Comparison of ENCODE assay signal across 14 cellular contexts in the genomic region with DNA sequence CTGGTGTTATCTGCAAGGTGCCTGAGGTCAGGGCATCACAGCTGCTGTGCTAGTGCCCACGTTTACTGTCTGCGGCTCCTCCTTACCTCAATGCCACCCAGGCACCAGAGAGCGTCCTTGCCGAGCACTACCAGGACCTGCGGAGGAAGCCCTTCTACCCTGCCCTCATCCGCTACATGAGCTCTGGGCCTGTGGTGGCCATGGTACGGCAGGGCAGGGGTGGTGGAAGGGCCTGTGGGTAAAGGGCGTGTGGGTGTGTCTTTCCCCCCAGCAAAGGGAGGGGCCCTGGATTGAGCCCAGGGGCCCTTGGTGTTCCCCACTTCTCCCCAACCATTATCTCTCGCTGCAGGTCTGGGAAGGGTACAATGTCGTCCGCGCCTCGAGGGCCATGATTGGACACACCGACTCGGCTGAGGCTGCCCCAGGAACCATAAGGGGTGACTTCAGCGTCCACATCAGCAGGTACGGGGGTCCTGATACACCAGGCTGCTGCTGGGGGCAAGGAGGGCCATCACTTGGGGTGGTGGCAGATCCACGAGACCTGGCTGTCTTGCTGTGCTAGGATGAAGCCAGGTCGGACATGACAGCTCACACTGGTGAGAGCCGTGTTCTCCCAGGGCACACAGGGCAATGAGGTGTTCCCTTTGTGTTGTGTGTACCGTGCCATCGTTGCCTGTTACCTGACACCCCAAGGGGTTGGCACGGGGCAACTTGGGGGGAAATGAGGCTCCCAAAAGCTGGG. TPM values are rescaled to one million over a fixed set of nuclear protein-coding genes. Genes with fewer than 3 reads are reported as not detected.
DNase-seq lines count a peak whose midpoint lies in the region; ATAC-seq, FAIRE-seq and TF ChIP-seq lines count a peak whose summit lies in the region.
"Had no signal": no experiment of that assay in that cellular context is flagged by ENCODE, and none has a peak within 500 bp of the region (broad histone marks: within the 10 kb centered on the region; RNA-seq: fewer than 3 reads in every experiment).

No MANE protein-coding gene starts in this region.

- BruUV-seq in K562 (replicated peaks; lab: Mats Ljungman, UMichigan), result no TSS peak

- H4K20me1 ChIP-seq in K562 (replicated peaks; ENCODE audit: control insufficient read depth, insufficient read depth, low read length), result no peaks in the 10 kb centered on the region

- in situ Hi-C loops in K562 (cut with MboI), result loop anchor here (10.0 kb wide), 1 partner anchor 275 kb away; a partner anchor contains a TSS

- no peak overlapping the region for H4K91ac ChIP-seq in neuronal stem cell (ENCODE audit: low read depth, low read length, poor library complexity)

- peak overlapping the region; percentile 82 for H3K4me3 Mint-ChIP-seq in activated CD4-positive, alpha-beta T cell treated with anti-CD3 and anti-CD28 coated beads for 36 hours
- H3K4me3 Mint-ChIP-seq in IgD-negative memory B cell, result peak overlapping the region; percentile 35 to 97 (median 68)

- TF ChIP-seq POLR2A in K562 (conservative IDR thresholded peaks at IDR 0.05), result no peak

- H3K27me3 ChIP-seq in K562 (ENCODE audit: control insufficient read depth in 2 of 2, insufficient read depth in 2 of 2, low read length in 2 of 2) (no peaks in the 10 kb centered on the region), neuronal stem cell (ENCODE audit: control insufficient read depth in 3 of 3, insufficient read depth in 3 of 3, low read depth in 1 of 3, low read length in 3 of 3) (no peaks in the 10 kb centered on the region)
- H3K27me3 ChIP-seq: pancreas, upper lobe of right lung had no signal

- H3K36me3 Mint-ChIP-seq in activated CD4-positive, alpha-beta T cell treated with anti-CD3 and anti-CD28 coated beads for 36 hours (ENCODE audit: low read depth), result peaks cover 2% of the 10 kb centered on the region
- peaks cover 2% of the 10 kb centered on the region for H3K36me3 Mint-ChIP-seq in IgD-negative memory B cell

- H3K14ac ChIP-seq in neuronal stem cell (ENCODE audit: low read length), result no peak overlapping the region

- 0 out of 2 replicates have a peak overlapping the region, but pooled peaks have one; percentile 10 for H3K4me3 ChIP-seq in K562
- peak overlapping the region in 1 of 2 donors; percentile 0 for H3K4me3 ChIP-seq in neuronal stem cell (ENCODE audit: low read length in 2 of 2)
- H3K4me3 ChIP-seq: pancreas had no signal

- H3K18ac ChIP-seq in neuronal stem cell (ENCODE audit: low read length), result no peak overlapping the region

- intact Hi-C loops in activated CD4-positive, alpha-beta T cell treated with anti-CD3 and anti-CD28 coated beads for 36 hours (cut with DNase I, micrococcal nuclease), result loop anchor here in 1 of 2 experiments (2.0 to 10.0 kb wide), 4 partner anchors 269 to 1215 kb away; a partner anchor contains a TSS
- intact Hi-C loops in K562 (cut with micrococcal nuclease) (loop anchor here (5.0 to 10.0 kb wide), 3 partner anchors 85 to 283 kb away; a partner anchor contains a TSS), head of caudate nucleus (cut with DNase I) (no loop called here)

- H3K9me1 ChIP-seq in K562 (ENCODE audit: control insufficient read depth, insufficient read depth, low read length), result no peaks in the 10 kb centered on the region

- H3K27ac ChIP-seq in K562 (ENCODE audit: extremely low read depth, low read depth, low read length) (peak overlapping the region; percentile 73), neuronal stem cell (replicated peaks; ENCODE audit: low read length) (no peak overlapping the region)

- no peak overlapping the region for H3K27ac Mint-ChIP-seq in activated CD4-positive, alpha-beta T cell treated with anti-CD3 and anti-CD28 coated beads for 36 hours
- H3K27ac Mint-ChIP-seq in IgD-negative memory B cell, result peak overlapping the region; percentile 95 to 99 (median 98)

- FAIRE-seq in K562 (lab: Jason Lieb, UNC), result no peak
- FAIRE-seq: A204.1, pancreas had no signal

- H3K36me3 ChIP-seq in K562 (ENCODE audit: control insufficient read depth, insufficient read depth, low read length) (peaks cover 24% of the 10 kb centered on the region), neuronal stem cell (replicated peaks in 1 of 2; ENCODE audit: control insufficient read depth in 2 of 2, insufficient read depth in 2 of 2, low read length in 2 of 2) (peaks cover 21 to 30% of the 10 kb centered on the region in 2 donors)
- H3K36me3 ChIP-seq: pancreas, upper lobe of right lung had no signal

- no peak for TF ChIP-seq EP300 in K562 (IDR thresholded peaks at IDR 0.05; ENCODE audit: low read length)

- no peak overlapping the region for H2BK12ac ChIP-seq in neuronal stem cell (ENCODE audit: low read length)

- peaks cover 7% of the 10 kb centered on the region for H3K79me1 ChIP-seq in neuronal stem cell (ENCODE audit: low read depth, low read length)

- H4K8ac ChIP-seq in neuronal stem cell (ENCODE audit: low read depth, low read length), result peak overlapping the region; percentile 65

- peak overlapping the region; percentile 4 for H2BK5ac ChIP-seq in neuronal stem cell (ENCODE audit: low read length)

- TF ChIP-seq RAD21 in K562 (CRISPR knock-in tag; conservative IDR thresholded peaks at IDR 0.05 in 1 of 2, IDR thresholded peaks at IDR 0.05 in 1 of 2), result no peak

- H3K4me1 Mint-ChIP-seq in activated CD4-positive, alpha-beta T cell treated with anti-CD3 and anti-CD28 coated beads for 36 hours, result peaks cover 17% of the 10 kb centered on the region
- H3K4me1 Mint-ChIP-seq in IgD-negative memory B cell, result peaks cover 12 to 21% (median 18%) of the 10 kb centered on the region in 3 donors

- no peak for TF ChIP-seq CTCF in K562 (IDR thresholded peaks at IDR 0.05 in 2 of 3, conservative IDR thresholded peaks at IDR 0.05 in 1 of 3; ENCODE audit: insufficient read depth in 2 of 3, low read depth in 1 of 3, low read length in 3 of 3)

- CTCF ChIA-PET in activated CD4-positive, alpha-beta T cell treated with anti-CD3 and anti-CD28 coated beads for 36 hours (lab: Charles Lee), result no interaction called here
- CTCF ChIA-PET in K562 (lab: Yijun Ruan, JAX; ENCODE audit: low intra/inter-chr PET ratio), result interaction anchor here (0.6 kb wide), 1 partner anchor 28 kb away, joined by 3 read pairs; no protein-coding TSS in a partner anchor

- no peak overlapping the region for H3K4ac ChIP-seq in neuronal stem cell (ENCODE audit: low read length)

- DNase-seq in activated CD4-positive, alpha-beta T cell treated with anti-CD3 and anti-CD28 coated beads for 36 hours, result no peak
- no peak for DNase-seq in activated CD4-positive, alpha-beta T cell treated with anti-CD3 and anti-CD28 coated beads for 48 hours
- peak in 1 of 4 experiments; percentile 59 for DNase-seq in K562 (ENCODE audit: extremely low read depth in 1 of 4, low spot score in 3 of 4)
- no peak for DNase-seq in neuronal stem cell (ENCODE audit: low spot score)
- no peak for DNase-seq in NCI-H526 treated with DMSO at 0.1 percent for 48 hours (lab: John Stamatoyannopoulos, UW)
- DNase-seq in head of caudate nucleus, result no peak
- DNase-seq: activated naive CD4-positive, alpha-beta T cell treated with anti-CD3 and anti-CD28 coated beads, Interleukin-2, amount 50 U/mL, for 16 hours; DMS53; hippocampal formation had no signal

- peak overlapping the region; percentile 56 for H2AK5ac ChIP-seq in neuronal stem cell (ENCODE audit: low read depth, low read length)

- no peaks in the 10 kb centered on the region for H3K9me3 Mint-ChIP-seq in activated CD4-positive, alpha-beta T cell treated with anti-CD3 and anti-CD28 coated beads for 36 hours (ENCODE audit: low read depth)
- no peaks in the 10 kb centered on the region for H3K9me3 Mint-ChIP-seq in IgD-negative memory B cell

- H3K9me3 ChIP-seq in K562 (replicated peaks; ENCODE audit: control insufficient read depth, insufficient read depth, low read depth, low read length), result no peaks in the 10 kb centered on the region
- no peaks in the 10 kb centered on the region for H3K9me3 ChIP-seq in neuronal stem cell (replicated peaks in 1 of 2; ENCODE audit: control insufficient read depth in 2 of 2, insufficient read depth in 1 of 2, low read depth in 1 of 2, low read length in 2 of 2)
- H3K9me3 ChIP-seq: pancreas, upper lobe of right lung had no signal

- WGBS in K562 (ENCODE audit: insufficient coverage, low coverage, missing lambda C conversion rate), result 62% methylated on average over 15 of the region's 23 CpGs
- no CpG with 5 or more reads among the region's 23 CpGs for WGBS in neuronal stem cell (ENCODE audit: extremely low coverage in 2 of 2, insufficient read length in 2 of 2, insufficient replicate concordance in 1 of 2), 2 donors

- peak overlapping the region; percentile 73 for H3K23ac ChIP-seq in neuronal stem cell (ENCODE audit: low read depth, low read length, poor library complexity)

- H3K4me2 ChIP-seq in K562 (ENCODE audit: insufficient read depth, low read length) (peak overlapping the region; percentile 74), neuronal stem cell (ENCODE audit: insufficient read depth, low read length, poor library complexity, severe bottlenecking) (no peak overlapping the region)

- H3K79me2 ChIP-seq in K562 (ENCODE audit: control insufficient read depth, insufficient read depth, low read length), result peaks cover 65% of the 10 kb centered on the region

- H3K9ac ChIP-seq in K562 (ENCODE audit: insufficient read depth in 1 of 2, low read depth in 2 of 2, low read length in 2 of 2) (peak overlapping the region; percentile 74 to 95), neuronal stem cell (ENCODE audit: low read depth, low read length, poor library complexity) (no peak overlapping the region)

- ATAC-seq in activated CD4-positive, alpha-beta T cell treated with anti-CD3 and anti-CD28 coated beads for 36 hours, result no peak
- ATAC-seq in K562 (no peak), GM18520 (IDR thresholded peaks at IDR 0.05; ENCODE audit: unreplicated experiment) (no peak)
- ATAC-seq: pancreas, upper lobe of right lung had no signal

- no peak overlapping the region for H2BK15ac ChIP-seq in neuronal stem cell (ENCODE audit: low read length)

- H3K27me3 Mint-ChIP-seq in activated CD4-positive, alpha-beta T cell treated with anti-CD3 and anti-CD28 coated beads for 36 hours, result peaks cover 3% of the 10 kb centered on the region
- no peaks in the 10 kb centered on the region for H3K27me3 Mint-ChIP-seq in IgD-negative memory B cell

- H2AFZ ChIP-seq in K562 (ENCODE audit: low read depth, low read length) (no peak overlapping the region), neuronal stem cell (ENCODE audit: low read length) (no peak overlapping the region)

- H3K4me1 ChIP-seq in K562 (replicated peaks in 1 of 2; ENCODE audit: control insufficient read depth in 2 of 2, insufficient read depth in 2 of 2, low read length in 2 of 2) (peaks cover 29 to 66% of the 10 kb centered on the region in 2 experiments), neuronal stem cell (ENCODE audit: control insufficient read depth in 2 of 2, insufficient read depth in 1 of 2, low read depth in 1 of 2, low read length in 2 of 2) (peaks cover 9 to 15% of the 10 kb centered on the region in 2 donors)

- POLR2A ChIA-PET in activated CD4-positive, alpha-beta T cell treated with anti-CD3 and anti-CD28 coated beads for 36 hours (lab: Charles Lee), result no interaction called here
- POLR2A ChIA-PET in K562 (lab: Yijun Ruan, JAX), result interaction anchor here (0.5 to 2.4 kb wide), 5 partner anchors 11 to 132 kb away, joined by 3 to 7 read pairs (median 3); no protein-coding TSS in a partner anchor

- no peak overlapping the region for H2BK120ac ChIP-seq in neuronal stem cell (ENCODE audit: low read depth, low read length)

RNA-seq across cellular contexts. Expression of a gene that starts 2.2 kb away (rescaled TPM):
- total RNA-seq in activated CD4-positive, alpha-beta T cell treated with anti-CD3 and anti-CD28 coated beads for 36 hours, result 10 to 100 TPM; 11.5 to 13.0 TPM
- polyA plus RNA-seq in IgD-negative memory B cell, result 7.2 TPM
- total RNA-seq in K562 (2011; cell fraction: chromatin; rRNA removed; ENCODE audit: low replicate concordance), result 27.0 and 84.4 TPM in 2 replicates
- total RNA-seq in K562 (2011; cell fraction: nucleolus; rRNA removed), result 49.9 and 50.8 TPM in 2 replicates
- total RNA-seq in K562 (2011; cell fraction: nucleoplasm; rRNA removed), result 40.5 and 41.6 TPM in 2 replicates
- 16.8 and 18.4 TPM in 2 replicates for total RNA-seq in K562 (2014; rRNA removed)
- 3.2 and 5.6 TPM in 2 replicates for total RNA-seq in K562 (2014; rRNA removed; fragmentation: Illumina TruSeq; extraction: Trizol)
- total RNA-seq in K562 (2015; rRNA removed; fragmentation: Illumina TruSeq; extraction: Trizol), result 10.3 and 10.6 TPM in 2 replicates
- 22.9 and 23.1 TPM in 2 replicates for total RNA-seq in K562 (2021)
- 13.9 and 21.6 TPM in 2 replicates for polyA plus RNA-seq in K562 (2011; rRNA removed)
- 22.5 and 45.9 TPM in 2 replicates for polyA plus RNA-seq in K562 (2011; cell fraction: cytosol; rRNA removed)
- 71.0 and 103 TPM in 2 replicates for polyA plus RNA-seq in K562 (2011; cell fraction: nucleus; rRNA removed)
- 18.3 and 22.5 TPM in 2 replicates for polyA plus RNA-seq in K562 (2012)
- polyA plus RNA-seq in K562 (2014; fragmentation: Illumina TruSeq; extraction: Trizol), result 6.9 and 13.4 TPM in 2 replicates
- polyA plus RNA-seq in K562 (2014; fragmentation: Nextera tagmentation; extraction: Ambion mirVana), result 1 to 10 TPM; 1.0 to 2.1 TPM
- 31.9 and 33.1 TPM in 2 replicates for polyA plus RNA-seq in K562 (2014; rRNA removed)
- 1.9 and 3.6 TPM in 2 replicates for polyA minus RNA-seq in K562 (2011; rRNA and poly(A)+ RNA removed)
- polyA minus RNA-seq in K562 (2011; cell fraction: cytosol; rRNA and poly(A)+ RNA removed), result 7.8 and 10.6 TPM in 2 replicates
- polyA minus RNA-seq in K562 (2011; cell fraction: nucleus; rRNA and poly(A)+ RNA removed), result 10.1 and 11.2 TPM in 2 replicates
- polyA plus RNA-seq in neuronal stem cell (2013, experiment 1 of 2), result 17.1 TPM
- polyA plus RNA-seq in neuronal stem cell (2013, experiment 2 of 2), result 17.8 TPM

RNA-seq across cellular contexts. Expression of a gene that starts 2.5 kb away (rescaled TPM):
- total RNA-seq in activated CD4-positive, alpha-beta T cell treated with anti-CD3 and anti-CD28 coated beads for 36 hours, result 10 to 100 TPM; 55.9 to 72.1 TPM
- polyA plus RNA-seq in IgD-negative memory B cell (106 TPM), K562 (2011; rRNA removed) (139 and 160 TPM in 2 replicates), K562 (2014; fragmentation: Illumina TruSeq; extraction: Trizol) (135 and 223 TPM in 2 replicates), K562 (2014; fragmentation: Nextera tagmentation; extraction: Ambion mirVana) (10 to 100 TPM; 15.4 to 17.5 TPM), K562 (2014; rRNA removed) (264 and 339 TPM in 2 replicates)
- total RNA-seq in K562 (2011; cell fraction: chromatin; rRNA removed; ENCODE audit: low replicate concordance), result 39.0 and 108 TPM in 2 replicates
- total RNA-seq in K562 (2011; cell fraction: nucleolus; rRNA removed), result 83.4 and 88.0 TPM in 2 replicates
- total RNA-seq in K562 (2011; cell fraction: nucleoplasm; rRNA removed), result 67.1 and 101 TPM in 2 replicates
- total RNA-seq in K562 (2014; rRNA removed) (211 and 255 TPM in 2 replicates), K562 (2014; rRNA removed; fragmentation: Illumina TruSeq; extraction: Trizol) (50.2 and 61.5 TPM in 2 replicates), K562 (2015; rRNA removed; fragmentation: Illumina TruSeq; extraction: Trizol) (145 and 151 TPM in 2 replicates), K562 (2021) (189 and 206 TPM in 2 replicates)
- 277 and 663 TPM in 2 replicates for polyA plus RNA-seq in K562 (2011; cell fraction: cytosol; rRNA removed)
- 165 and 221 TPM in 2 replicates for polyA plus RNA-seq in K562 (2011; cell fraction: nucleus; rRNA removed)
- 211 and 279 TPM in 2 replicates for polyA plus RNA-seq in K562 (2012)
- 23.2 and 37.8 TPM in 2 replicates for polyA minus RNA-seq in K562 (2011; rRNA and poly(A)+ RNA removed)
- 60.9 and 70.8 TPM in 2 replicates for polyA minus RNA-seq in K562 (2011; cell fraction: cytosol; rRNA and poly(A)+ RNA removed)
- polyA minus RNA-seq in K562 (2011; cell fraction: nucleus; rRNA and poly(A)+ RNA removed), result 32.2 and 35.7 TPM in 2 replicates
- 329 TPM for polyA plus RNA-seq in neuronal stem cell (2013, experiment 1 of 2)
- polyA plus RNA-seq in neuronal stem cell (2013, experiment 2 of 2), result 313 TPM

RNA-seq across cellular contexts. Expression of a gene that starts 17.7 kb away (rescaled TPM):
- 10 to 100 TPM; 22.9 to 40.8 TPM for total RNA-seq in activated CD4-positive, alpha-beta T cell treated with anti-CD3 and anti-CD28 coated beads for 36 hours
- 7.3 TPM for polyA plus RNA-seq in IgD-negative memory B cell
- 56.2 and 231 TPM in 2 replicates for total RNA-seq in K562 (2011; cell fraction: chromatin; rRNA removed; ENCODE audit: low replicate concordance)
- 229 and 238 TPM in 2 replicates for total RNA-seq in K562 (2011; cell fraction: nucleolus; rRNA removed)
- 112 and 118 TPM in 2 replicates for total RNA-seq in K562 (2011; cell fraction: nucleoplasm; rRNA removed)
- total RNA-seq in K562 (2014; rRNA removed), result 43.4 and 66.6 TPM in 2 replicates
- 3.8 and 8.9 TPM in 2 replicates for total RNA-seq in K562 (2014; rRNA removed; fragmentation: Illumina TruSeq; extraction: Trizol)
- 35.9 and 39.3 TPM in 2 replicates for total RNA-seq in K562 (2015; rRNA removed; fragmentation: Illumina TruSeq; extraction: Trizol)
- total RNA-seq in K562 (2021), result 49.8 and 50.2 TPM in 2 replicates
- 41.7 and 73.2 TPM in 2 replicates for polyA plus RNA-seq in K562 (2011; rRNA removed)
- 113 and 177 TPM in 2 replicates for polyA plus RNA-seq in K562 (2011; cell fraction: cytosol; rRNA removed)
- 157 and 271 TPM in 2 replicates for polyA plus RNA-seq in K562 (2011; cell fraction: nucleus; rRNA removed)
- 62.5 and 85.8 TPM in 2 replicates for polyA plus RNA-seq in K562 (2012)
- polyA plus RNA-seq in K562 (2014; fragmentation: Illumina TruSeq; extraction: Trizol), result 20.0 and 53.1 TPM in 2 replicates
- 1 to 10 TPM in 1 of 2 experiments, under 1 TPM in 1; 0.45 to 1.3 TPM for polyA plus RNA-seq in K562 (2014; fragmentation: Nextera tagmentation; extraction: Ambion mirVana)
- polyA plus RNA-seq in K562 (2014; rRNA removed), result 46.2 and 50.1 TPM in 2 replicates
- polyA minus RNA-seq in K562 (2011; rRNA and poly(A)+ RNA removed), result 25.0 and 47.0 TPM in 2 replicates
- 43.0 and 54.1 TPM in 2 replicates for polyA minus RNA-seq in K562 (2011; cell fraction: cytosol; rRNA and poly(A)+ RNA removed)
- 40.1 and 42.9 TPM in 2 replicates for polyA minus RNA-seq in K562 (2011; cell fraction: nucleus; rRNA and poly(A)+ RNA removed)
- polyA plus RNA-seq in neuronal stem cell (2013, experiment 1 of 2), result 30.5 TPM
- polyA plus RNA-seq in neuronal stem cell (2013, experiment 2 of 2), result 28.5 TPM

RNA-seq across cellular contexts. Expression of a gene that starts 26.0 kb away (rescaled TPM):
- total RNA-seq in activated CD4-positive, alpha-beta T cell treated with anti-CD3 and anti-CD28 coated beads for 36 hours, result 10 to 100 TPM; 14.2 to 17.0 TPM
- polyA plus RNA-seq in IgD-negative memory B cell (1.9 TPM), K562 (2011; rRNA removed) (2.7 and 3.1 TPM in 2 replicates), K562 (2014; fragmentation: Illumina TruSeq; extraction: Trizol) (4.3 and 7.0 TPM in 2 replicates), K562 (2014; fragmentation: Nextera tagmentation; extraction: Ambion mirVana) (under 1 TPM; 0.46 TPM), K562 (2014; rRNA removed) (5.2 and 10.7 TPM in 2 replicates)
- 31.6 and 47.9 TPM in 2 replicates for total RNA-seq in K562 (2011; cell fraction: chromatin; rRNA removed; ENCODE audit: low replicate concordance)
- 20.2 and 23.6 TPM in 2 replicates for total RNA-seq in K562 (2011; cell fraction: nucleolus; rRNA removed)
- total RNA-seq in K562 (2011; cell fraction: nucleoplasm; rRNA removed), result 13.9 and 17.7 TPM in 2 replicates
- total RNA-seq in K562 (2014; rRNA removed) (6.5 and 7.2 TPM in 2 replicates), K562 (2014; rRNA removed; fragmentation: Illumina TruSeq; extraction: Trizol) (2.6 and 4.3 TPM in 2 replicates), K562 (2015; rRNA removed; fragmentation: Illumina TruSeq; extraction: Trizol) (5.3 and 5.9 TPM in 2 replicates), K562 (2021) (10.5 and 13.1 TPM in 2 replicates)
- polyA plus RNA-seq in K562 (2011; cell fraction: cytosol; rRNA removed), result 2.2 and 3.4 TPM in 2 replicates
- 8.8 and 12.6 TPM in 2 replicates for polyA plus RNA-seq in K562 (2011; cell fraction: nucleus; rRNA removed)
- 8.4 and 12.7 TPM in 2 replicates for polyA plus RNA-seq in K562 (2012)
- polyA minus RNA-seq in K562 (2011; rRNA and poly(A)+ RNA removed), result 1.9 and 2.8 TPM in 2 replicates
- polyA minus RNA-seq in K562 (2011; cell fraction: cytosol; rRNA and poly(A)+ RNA removed), result 4.1 and 5.0 TPM in 2 replicates
- 3.8 and 4.4 TPM in 2 replicates for polyA minus RNA-seq in K562 (2011; cell fraction: nucleus; rRNA and poly(A)+ RNA removed)
- 24.4 TPM for polyA plus RNA-seq in neuronal stem cell (2013, experiment 1 of 2)
- 24.0 TPM for polyA plus RNA-seq in neuronal stem cell (2013, experiment 2 of 2)

RNA-seq across cellular contexts. Expression of a gene that starts 29.1 kb away (rescaled TPM):
- 10 to 100 TPM; 90.2 to 94.4 TPM for total RNA-seq in activated CD4-positive, alpha-beta T cell treated with anti-CD3 and anti-CD28 coated beads for 36 hours
- polyA plus RNA-seq in IgD-negative memory B cell (69.8 TPM), K562 (2011; rRNA removed) (152 and 181 TPM in 2 replicates), K562 (2014; fragmentation: Illumina TruSeq; extraction: Trizol) (219 and 232 TPM in 2 replicates), K562 (2014; fragmentation: Nextera tagmentation; extraction: Ambion mirVana) (10 to 100 TPM in 1 of 2 experiments, 1 to 10 TPM in 1; 2.5 to 22.9 TPM), K562 (2014; rRNA removed) (306 and 314 TPM in 2 replicates)
- total RNA-seq in K562 (2011; cell fraction: chromatin; rRNA removed; ENCODE audit: low replicate concordance), result 23.4 and 64.3 TPM in 2 replicates
- 75.9 and 80.4 TPM in 2 replicates for total RNA-seq in K562 (2011; cell fraction: nucleolus; rRNA removed)
- total RNA-seq in K562 (2011; cell fraction: nucleoplasm; rRNA removed), result 40.5 and 50.3 TPM in 2 replicates
- total RNA-seq in K562 (2014; rRNA removed) (323 and 344 TPM in 2 replicates), K562 (2014; rRNA removed; fragmentation: Illumina TruSeq; extraction: Trizol) (54.8 and 63.1 TPM in 2 replicates), K562 (2015; rRNA removed; fragmentation: Illumina TruSeq; extraction: Trizol) (157 and 167 TPM in 2 replicates), K562 (2021) (175 and 183 TPM in 2 replicates)
- 215 and 452 TPM in 2 replicates for polyA plus RNA-seq in K562 (2011; cell fraction: cytosol; rRNA removed)
- polyA plus RNA-seq in K562 (2011; cell fraction: nucleus; rRNA removed), result 114 and 165 TPM in 2 replicates
- polyA plus RNA-seq in K562 (2012), result 108 and 172 TPM in 2 replicates
- polyA minus RNA-seq in K562 (2011; rRNA and poly(A)+ RNA removed), result 49.7 and 74.3 TPM in 2 replicates
- polyA minus RNA-seq in K562 (2011; cell fraction: cytosol; rRNA and poly(A)+ RNA removed), result 48.1 and 65.9 TPM in 2 replicates
- polyA minus RNA-seq in K562 (2011; cell fraction: nucleus; rRNA and poly(A)+ RNA removed), result 23.4 and 31.5 TPM in 2 replicates
- 68.8 TPM for polyA plus RNA-seq in neuronal stem cell (2013, experiment 1 of 2)
- polyA plus RNA-seq in neuronal stem cell (2013, experiment 2 of 2), result 73.1 TPM
